Comparison of ENCODE assay signal across 11 cellular contexts in genomic region chr10:98790817-98791216, GRCh38.
DNase-seq lines count a peak whose midpoint lies in the region; ATAC-seq, FAIRE-seq and TF ChIP-seq lines count a peak whose summit lies in the region.
"Had no signal": no experiment of that assay in that cellular context is flagged by ENCODE, and none has a peak within 500 bp of the region (broad histone marks: within the 10 kb centered on the region; RNA-seq: fewer than 3 reads in every experiment).

No MANE protein-coding gene starts in this region.

- H3K4me3 Mint-ChIP-seq in astrocyte (ENCODE audit: unreplicated experiment) = no peak overlapping the region

- no peak overlapping the region for H3K4ac ChIP-seq in mesenchymal stem cell (ENCODE audit: low read depth in 1 of 2, low read length in 2 of 2)

- H4K8ac ChIP-seq in mesenchymal stem cell (ENCODE audit: low read length) = no peak overlapping the region

- H2BK120ac ChIP-seq in mesenchymal stem cell (ENCODE audit: low read depth, low read length) = no peak overlapping the region

- no peak overlapping the region for H3K14ac ChIP-seq in mesenchymal stem cell (ENCODE audit: low read length in 2 of 2)

- no peaks in the 10 kb centered on the region for H3K79me1 ChIP-seq in mesenchymal stem cell (replicated peaks; ENCODE audit: low read length, poor library complexity, severe bottlenecking)

- H3K4me3 ChIP-seq in astrocyte (ENCODE audit: insufficient read depth, low read depth, low read length) (no peak overlapping the region), mesenchymal stem cell (ENCODE audit: insufficient read depth in 1 of 2, low read depth in 1 of 2, low read length in 2 of 2) (no peak overlapping the region)

- H3K27me3 ChIP-seq in astrocyte (ENCODE audit: insufficient read depth, low read length) (no peaks in the 10 kb centered on the region), mesenchymal stem cell (ENCODE audit: control insufficient read depth in 1 of 2, insufficient read depth in 1 of 2, low read length in 2 of 2) (no peaks in the 10 kb centered on the region)

- FAIRE-seq in astrocyte (lab: Jason Lieb, UNC) = no peak
- FAIRE-seq: HTR-8/SVneo had no signal

- DNase-seq in EL = peak; percentile 1
- DNase-seq in Kasumi-1 (lab: John Stamatoyannopoulos, UW) = peak; percentile 8 to 40
- DNase-seq in astrocyte (ENCODE audit: low read depth) = no peak
- peak; percentile 38 for DNase-seq in mesenchymal stem cell
- DNase-seq in stimulated activated CD4-positive, alpha-beta T cell treated with anti-CD3 and anti-CD28 coated beads, Interleukin-4, amount 100 ng/mL, for 4 hours = no peak
- DNase-seq in activated CD4-positive, CD25-positive, alpha-beta regulatory T cell (lab: John Stamatoyannopoulos, UW) = no peak
- no peak for DNase-seq in central memory CD4-positive, alpha-beta T cell
- DNase-seq: cortex of kidney, T-helper 9 cell had no signal

- H2BK5ac ChIP-seq in mesenchymal stem cell (ENCODE audit: low read depth, low read length, poor library complexity, severe bottlenecking) = no peak overlapping the region

- H3K4me1 Mint-ChIP-seq in astrocyte (ENCODE audit: low read depth, unreplicated experiment) = no peaks in the 10 kb centered on the region

- TF ChIP-seq CTCF in astrocyte (IDR thresholded peaks at IDR 0.05; ENCODE audit: insufficient read depth, low read depth, low read length) = peak; percentile 25

- no peaks in the 10 kb centered on the region for H3K9me3 ChIP-seq in astrocyte (ENCODE audit: insufficient read depth, low read depth, low read length)
- H3K9me3 ChIP-seq in mesenchymal stem cell (ENCODE audit: control insufficient read depth, low read length) = no peaks in the 10 kb centered on the region

- no peak for ATAC-seq in GM21619 (IDR thresholded peaks at IDR 0.05; ENCODE audit: unreplicated experiment)

- no peaks in the 10 kb centered on the region for H3K27me3 Mint-ChIP-seq in astrocyte (ENCODE audit: low read depth, unreplicated experiment)

- H3K4me2 ChIP-seq in astrocyte (ENCODE audit: low read length) (no peak overlapping the region), mesenchymal stem cell (ENCODE audit: low read length, poor library complexity, severe bottlenecking) (no peak overlapping the region)

- H4K20me1 ChIP-seq in astrocyte (ENCODE audit: insufficient read depth, low read length) = no peaks in the 10 kb centered on the region

- H3K18ac ChIP-seq in mesenchymal stem cell (ENCODE audit: low read depth in 1 of 2, low read length in 2 of 2) = no peak overlapping the region

- no peak overlapping the region for H2AK5ac ChIP-seq in mesenchymal stem cell (ENCODE audit: low read length, severe bottlenecking)

- H2BK15ac ChIP-seq in mesenchymal stem cell (ENCODE audit: low read depth, poor library complexity, severe bottlenecking) = no peak overlapping the region

- H3K36me3 ChIP-seq in astrocyte (ENCODE audit: insufficient read depth, low read length) (no peaks in the 10 kb centered on the region), mesenchymal stem cell (ENCODE audit: control insufficient read depth in 1 of 2, insufficient read depth in 2 of 2, low read depth in 1 of 2, low read length in 2 of 2) (no peaks in the 10 kb centered on the region)

- H2AFZ ChIP-seq in astrocyte (ENCODE audit: low read depth, low read length) = no peak overlapping the region
- no peak overlapping the region for H2AFZ ChIP-seq in mesenchymal stem cell (ENCODE audit: low read depth, low read length)

- H3K9me3 Mint-ChIP-seq in astrocyte (ENCODE audit: unreplicated experiment) = no peaks in the 10 kb centered on the region

- H3K27ac Mint-ChIP-seq in astrocyte (ENCODE audit: unreplicated experiment) = no peak overlapping the region

- H3K23ac ChIP-seq in mesenchymal stem cell (ENCODE audit: low read length in 2 of 2) = no peak overlapping the region

- H3K9ac ChIP-seq in astrocyte (ENCODE audit: low read length) = no peak overlapping the region
- no peak overlapping the region for H3K9ac ChIP-seq in mesenchymal stem cell (ENCODE audit: low read length)

- H4K91ac ChIP-seq in mesenchymal stem cell (ENCODE audit: low read length) = no peak overlapping the region

- H3K27ac ChIP-seq in astrocyte (ENCODE audit: low read depth, low read length) = no peak overlapping the region
- H3K27ac ChIP-seq in mesenchymal stem cell (ENCODE audit: low read length, poor library complexity, severe bottlenecking) = no peak overlapping the region

- H3K4me1 ChIP-seq in astrocyte (ENCODE audit: insufficient read depth, low read length) = no peaks in the 10 kb centered on the region
- no peaks in the 10 kb centered on the region for H3K4me1 ChIP-seq in mesenchymal stem cell (ENCODE audit: control insufficient read depth, insufficient read depth, low read depth, low read length)

- peaks cover 2% of the 10 kb centered on the region for H3K36me3 Mint-ChIP-seq in astrocyte (ENCODE audit: low read depth, unreplicated experiment)

- no peaks in the 10 kb centered on the region for H3K79me2 ChIP-seq in astrocyte (ENCODE audit: insufficient read depth, low read length)

- H2BK12ac ChIP-seq in mesenchymal stem cell (ENCODE audit: low read length in 2 of 2) = no peak overlapping the region

Comparison
In these comparisons a context has a peak if more than half of its experiments do, and no peak if none do; other contexts are left out.
1. DNase-seq: peak in EL (single experiment), Kasumi-1 (2 of 2) and mesenchymal stem cell (single experiment); none in astrocyte (single experiment), stimulated activated CD4-positive, alpha-beta T cell treated with anti-CD3 and anti-CD28 coated beads, Interleukin-4, amount 100 ng/mL, for 4 hours (0 of 2), activated CD4-positive, CD25-positive, alpha-beta regulatory T cell (0 of 4) and central memory CD4-positive, alpha-beta T cell (single experiment).